8 cellular contexts compared by ENCODE assay signal in the genomic region with DNA sequence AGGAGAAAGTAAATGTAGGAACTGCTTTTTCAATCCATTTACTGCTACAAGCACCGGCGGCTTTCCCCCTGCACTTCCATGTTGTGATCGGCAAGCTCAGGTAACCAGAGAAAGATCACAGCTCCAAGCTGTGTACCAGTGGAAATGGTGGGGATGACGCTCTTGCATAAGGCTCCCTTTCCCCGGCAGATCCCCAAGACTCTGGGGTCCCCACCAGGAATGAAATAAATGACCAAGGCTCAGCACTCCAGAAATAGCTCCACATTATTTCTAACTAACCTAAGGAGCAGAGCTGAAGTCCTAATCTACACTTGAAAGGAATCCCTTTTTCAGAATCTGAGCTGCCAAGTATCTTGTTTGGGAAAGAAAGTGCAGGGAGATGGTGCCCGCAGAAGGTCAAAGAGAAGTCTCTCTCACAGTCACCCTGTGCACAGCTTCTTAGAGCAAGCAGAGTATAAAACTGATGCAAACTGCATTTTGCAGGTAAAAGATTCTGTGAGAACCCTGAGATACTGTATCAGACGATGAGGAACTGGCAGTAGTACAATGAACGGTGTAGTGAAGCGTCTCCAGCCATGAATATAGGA. TPM values are rescaled to one million over a fixed set of nuclear protein-coding genes. Genes with fewer than 3 reads are reported as not detected.
DNase-seq lines count a peak whose midpoint lies in the region; ATAC-seq and TF ChIP-seq lines count a peak whose summit lies in the region.

No MANE protein-coding gene starts in this region.

- H3K4me1 Mint-ChIP-seq in natural killer cell = peaks cover 65 to 66% of the 10 kb centered on the region in 2 donors

- peak overlapping the region; percentile 71 for H3K4me3 ChIP-seq in NB4 (ENCODE audit: low read depth, low read length)

- H3K36me3 Mint-ChIP-seq in natural killer cell = no peaks in the 10 kb centered on the region

- peak overlapping the region; percentile 94 for H3K4me3 Mint-ChIP-seq in natural killer cell

- DNase-seq in NCI-H2196 treated with DMSO at 0.1 percent for 48 hours (lab: John Stamatoyannopoulos, UW; ENCODE audit: unreplicated experiment) = peak; percentile 14
- DNase-seq in NCI-H2196 (lab: John Stamatoyannopoulos, UW; ENCODE audit: unreplicated experiment) = no peak
- peak; percentile 24 for DNase-seq in NB4 (ENCODE audit: low read depth)
- DNase-seq in natural killer cell = no peak
- no peak for DNase-seq in amniotic stem cell (lab: John Stamatoyannopoulos, UW)
- no peak for DNase-seq in kidney glomerular epithelial cell (lab: John Stamatoyannopoulos, UW)

- H3K27ac ChIP-seq in cingulate gyrus (ENCODE audit: low read depth, low read length) = peak overlapping the region; percentile 44

- no peak for TF ChIP-seq POLR2A in NB4 (IDR thresholded peaks at IDR 0.05; ENCODE audit: extremely low read depth, insufficient read length)

- ATAC-seq in natural killer cell = peak in 1 of 3 donors; percentile 8
- ATAC-seq in GM21423 (IDR thresholded peaks at IDR 0.05; ENCODE audit: unreplicated experiment) = no peak

- no peaks in the 10 kb centered on the region for H3K27me3 Mint-ChIP-seq in natural killer cell (ENCODE audit: low read depth in 2 of 2)

- H3K27ac Mint-ChIP-seq in natural killer cell = peak overlapping the region; percentile 62 to 88

- intact Hi-C loops in natural killer cell (cut with micrococcal nuclease) = loop anchor here (1.0 kb wide), 1 partner anchor 10 kb away; no protein-coding TSS in a partner anchor

- TF ChIP-seq CTCF in NB4 (IDR thresholded peaks at IDR 0.05; ENCODE audit: low read depth, low read length) = no peak
- no peak for TF ChIP-seq CTCF in natural killer cell (IDR thresholded peaks at IDR 0.05)

- H3K9me3 Mint-ChIP-seq in natural killer cell = no peaks in the 10 kb centered on the region

RNA-seq across cellular contexts. Expression of gene GRB2, which starts 11.1 kb away (rescaled TPM):
- 100 to 1,000 TPM; 115 to 142 (median 116) TPM for total RNA-seq in natural killer cell

Comparison
In these comparisons a context has a peak if more than half of its experiments do, and no peak if none do; other contexts are left out.
1. DNase-seq: peak in NCI-H2196 treated with DMSO at 0.1 percent for 48 hours (single experiment) and NB4 (single experiment); none in NCI-H2196 (single experiment), natural killer cell (single experiment), amniotic stem cell (single experiment) and kidney glomerular epithelial cell (single experiment).